ENCODE assay signal across 8 cellular contexts in the genomic region with DNA sequence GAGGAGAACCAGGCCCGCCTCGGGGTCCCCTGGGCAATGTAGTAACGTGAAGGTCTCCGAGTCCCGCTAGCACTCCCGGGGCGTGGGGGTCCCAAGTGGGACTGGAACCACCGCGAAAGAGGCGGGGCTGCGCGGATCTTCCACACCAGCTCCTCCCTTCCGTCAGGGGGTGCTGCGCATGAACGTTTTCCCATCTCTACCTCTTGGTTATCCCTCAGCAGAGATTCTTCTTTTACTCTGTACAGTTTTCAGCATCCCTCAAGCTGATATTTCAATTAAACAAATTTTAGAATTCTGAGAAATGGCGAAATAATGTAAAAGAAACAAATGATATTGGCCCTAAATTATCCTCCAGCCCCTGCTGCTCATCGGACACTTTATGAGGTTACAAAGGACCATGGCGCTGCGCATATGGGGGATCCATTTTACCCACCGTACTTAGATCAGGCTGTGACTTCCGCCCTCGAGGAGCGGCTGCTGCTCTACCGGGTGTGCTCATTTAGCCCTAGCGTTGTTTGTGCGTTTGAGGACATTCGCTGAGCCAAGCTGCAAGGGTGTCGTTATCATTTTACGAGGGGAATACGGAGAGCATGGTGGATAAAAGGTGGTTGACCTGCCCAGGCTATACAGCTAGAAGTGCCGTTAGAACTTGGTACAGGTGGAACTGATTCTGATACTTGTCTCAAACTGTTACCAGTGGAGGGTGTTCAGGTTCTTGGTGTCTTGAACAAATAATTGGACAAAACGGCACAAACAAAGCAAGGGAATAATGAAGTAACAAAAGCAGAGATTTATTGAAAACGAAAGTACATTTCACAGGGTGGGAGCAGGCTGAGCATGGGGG.
A peak's percentile ranks its signal among the peaks of the same experiment; 100 is the strongest.
DNase-seq lines count a peak whose midpoint lies in the region; TF ChIP-seq lines count a peak whose summit lies in the region.

No MANE protein-coding gene starts in this region.

- H3T11ph ChIP-seq in H9 (ENCODE audit: low read length): peak overlapping the region; percentile 73

- H3K18ac ChIP-seq in H9 (ENCODE audit: insufficient read length, low read depth, low read length): peak overlapping the region; percentile 71

- no CpG with 5 or more reads among the region's 33 CpGs for WGBS in H9 (ENCODE audit: extremely low coverage, insufficient read length, low lambda C conversion rate)

- no peak overlapping the region for H4K91ac ChIP-seq in H9 (ENCODE audit: insufficient read length, low read depth, low read length)

- no peak overlapping the region for H3K23ac ChIP-seq in H9 (ENCODE audit: insufficient read length, low read depth, low read length)

- peaks cover 4% of the 10 kb centered on the region for H3K23me2 ChIP-seq in H9 (ENCODE audit: insufficient read length, low read depth, low read length, poor library complexity, severe bottlenecking)

- no peaks in the 10 kb centered on the region for H3K27me3 ChIP-seq in H9 (ENCODE audit: insufficient read depth, low read length)

- no peaks in the 10 kb centered on the region for H3K9me3 ChIP-seq in H9 (ENCODE audit: control insufficient read depth, low read depth, low read length)

- no peak overlapping the region for H4K8ac ChIP-seq in H9 (replicated peaks; ENCODE audit: insufficient read length, low read depth, low read length)

- H2BK20ac ChIP-seq in H9 (ENCODE audit: low read depth, low read length, poor library complexity, severe bottlenecking): no peak overlapping the region

- no peaks in the 10 kb centered on the region for H3K79me1 ChIP-seq in H9 (ENCODE audit: insufficient read depth, low read depth, low read length, poor library complexity, severe bottlenecking)

- no peak overlapping the region for H2BK12ac ChIP-seq in H9 (ENCODE audit: insufficient read length, low read depth, low read length)

- H3K27me3 Mint-ChIP-seq in H9 (ENCODE audit: low read depth): no peaks in the 10 kb centered on the region; the same call in 1 of the 2 replicates

- no peak overlapping the region for H3K4ac ChIP-seq in H9 (ENCODE audit: low read depth, low read length)

- H3K4me2 ChIP-seq in H9 (ENCODE audit: insufficient read depth, insufficient read length, low read length): peak overlapping the region; percentile 97

- H2BK15ac ChIP-seq in H9 (ENCODE audit: low read depth, low read length): no peak overlapping the region

- peak overlapping the region; percentile 87 for H3K9ac ChIP-seq in H9 (ENCODE audit: extremely low read depth, insufficient read length, low read length)

- no peak overlapping the region for H2AK5ac ChIP-seq in H9 (ENCODE audit: insufficient read length, low read length)

- H2BK120ac ChIP-seq in H9 (ENCODE audit: low read depth, low read length, poor library complexity, severe bottlenecking): peak overlapping the region; percentile 90

- H3K4me1 Mint-ChIP-seq in H9: peaks cover 31 to 37% of the 10 kb centered on the region in 2 experiments

- DNase-seq in GDM1 (lab: John Stamatoyannopoulos, UW): peak; percentile 72
- DNase-seq in H9: peak; percentile 85
- peak; percentile 88 for DNase-seq in M059J (ENCODE audit: low read depth)
- peak; percentile 33 for DNase-seq in SIG-M5 (lab: John Stamatoyannopoulos, UW)
- peak; percentile 78 for DNase-seq in activated naive CD4-positive, alpha-beta T cell treated with Interleukin-2 at 50 U/mL for 16 hours
- DNase-seq in globus pallidus (ENCODE audit: low spot score): peak; percentile 91
- DNase-seq in non-pigmented ciliary epithelial cell (ENCODE audit: low read depth): peak; percentile 56
- DNase-seq in superior temporal gyrus (ENCODE audit: extremely low spot score): peak; percentile 96

- TF ChIP-seq CTCF in H9 (conservative IDR thresholded peaks at IDR 0.05): peak; percentile 72

- H4K20me1 ChIP-seq in H9 (ENCODE audit: control insufficient read depth, insufficient read depth, insufficient read length): no peaks in the 10 kb centered on the region

- no peaks in the 10 kb centered on the region for H3K4me1 ChIP-seq in H9 (ENCODE audit: insufficient read depth, low read length)

- H4K5ac ChIP-seq in H9 (ENCODE audit: insufficient read length, low read depth, low read length): peak overlapping the region; percentile 76

- peak overlapping the region; percentile 85 for H3K27ac ChIP-seq in H9 (ENCODE audit: insufficient read length, low read depth, low read length)

- peak overlapping the region; percentile 94 to 98 (median 96) for H3K27ac Mint-ChIP-seq in H9

- H3K36me3 Mint-ChIP-seq in H9 (ENCODE audit: insufficient read depth in 1 of 3, low read depth in 3 of 3): no peaks in the 10 kb centered on the region

- H3K9me3 Mint-ChIP-seq in H9: peaks cover 0 to 3% of the 10 kb centered on the region in 2 experiments; a peak in 1 of 5 replicates

- peak overlapping the region; percentile 71 to 92 for H3K4me3 Mint-ChIP-seq in H9

- H3K79me2 ChIP-seq in H9 (ENCODE audit: insufficient read depth, low read length): no peaks in the 10 kb centered on the region

- H3K56ac ChIP-seq in H9 (ENCODE audit: insufficient read length, low read depth, low read length): no peak overlapping the region

- H2AFZ ChIP-seq in H9 (ENCODE audit: low read length): peak overlapping the region; percentile 83

- peak overlapping the region; percentile 51; the same call in 1 of the 2 replicates for H3K14ac ChIP-seq in H9 (ENCODE audit: insufficient read depth, low read length)

- no peak overlapping the region for H2BK5ac ChIP-seq in H9 (ENCODE audit: insufficient read length, low read length)

Comparison
In these comparisons a context has a peak if more than half of its experiments do, and no peak if none do; other contexts are left out.
1. Peak in every context shown above with its lines: DNase-seq and H3K27ac ChIP-seq.
2. DNase-seq: peak in every context shown above with its lines; median percentile 96 in superior temporal gyrus; 91 in globus pallidus; 88 in M059J; 85 in H9; 78 in activated naive CD4-positive, alpha-beta T cell treated with Interleukin-2 at 50 U/mL for 16 hours; 72 in GDM1; 56 in non-pigmented ciliary epithelial cell; 33 in SIG-M5.